2 cellular contexts compared by ENCODE assay signal in the genomic region with DNA sequence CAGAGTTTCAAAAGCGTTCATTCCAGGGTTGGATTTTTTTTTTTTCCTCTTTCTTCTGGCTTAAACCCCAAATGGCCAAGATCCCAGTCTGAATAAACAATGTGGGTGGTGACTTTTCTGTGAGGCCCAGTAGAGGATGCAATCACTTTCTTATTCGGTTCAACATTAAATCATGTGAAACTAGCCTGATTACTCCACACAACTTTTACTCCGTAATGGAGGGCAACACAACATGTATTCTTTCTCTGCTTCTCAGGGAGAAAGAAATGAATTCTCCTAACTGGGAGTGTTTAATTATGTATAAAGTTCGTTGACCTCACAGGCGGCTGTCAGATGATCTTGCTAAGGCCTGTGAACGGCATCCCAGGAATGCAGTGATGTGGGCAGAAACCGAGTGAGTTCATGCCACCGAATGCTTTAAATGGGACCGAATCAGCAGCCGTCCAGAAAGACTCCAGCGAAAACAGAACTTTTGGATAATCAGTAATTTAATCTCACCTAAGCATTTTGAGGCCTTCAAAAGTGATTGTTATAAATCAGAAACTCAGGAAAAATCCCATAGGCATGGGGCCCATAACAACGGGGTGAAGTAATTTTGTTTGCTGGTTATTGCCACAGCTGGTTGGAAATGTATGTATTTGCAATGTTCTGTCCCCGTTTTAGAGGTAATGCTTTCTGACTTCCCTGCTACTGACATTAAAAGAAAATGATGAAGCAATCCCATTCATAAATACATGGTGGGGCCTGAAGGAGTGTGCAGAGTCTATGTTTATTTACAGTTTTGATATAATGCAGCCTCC.
A peak's percentile ranks its signal among the peaks of the same experiment; 100 is the strongest.
TF ChIP-seq lines count a peak whose summit lies in the region.

No MANE protein-coding gene starts in this region.

TF ChIP-seq in IMR-90, 13 proteins besides CTCF, POLR2A, EP300 and RAD21:
- no peak for TF ChIP-seq CHD1 (IDR thresholded peaks at IDR 0.05; ENCODE audit: low read depth, low read length)
- TF ChIP-seq BHLHE40 (IDR thresholded peaks at IDR 0.05; ENCODE audit: low read depth, low read length): peak; percentile 59; the same call in 1 of the 2 replicates
- peak; percentile 56 for TF ChIP-seq CEBPB (IDR thresholded peaks at IDR 0.05; ENCODE audit: low read depth, low read length)

TF ChIP-seq in H1, 55 proteins besides CTCF, POLR2A, EP300 and RAD21:
- TF ChIP-seq JUND (IDR thresholded peaks at IDR 0.05; ENCODE audit: low read length): no peak
- TF ChIP-seq TEAD4 (IDR thresholded peaks at IDR 0.05; ENCODE audit: low read depth, low read length): peak; percentile 95
- TF ChIP-seq SP1 (IDR thresholded peaks at IDR 0.05; ENCODE audit: low read depth, low read length): peak; percentile 52; the same call in 1 of the 2 replicates
- TF ChIP-seq RBBP5 (IDR thresholded peaks at IDR 0.05; ENCODE audit: borderline replicate concordance, low read depth, low read length): no peak
- 0 out of 2 replicates have a peak, but pooled peaks have one; percentile 46 for TF ChIP-seq YY1 (IDR thresholded peaks at IDR 0.05; ENCODE audit: low read depth, low read length)
- TF ChIP-seq, protein P1, sequence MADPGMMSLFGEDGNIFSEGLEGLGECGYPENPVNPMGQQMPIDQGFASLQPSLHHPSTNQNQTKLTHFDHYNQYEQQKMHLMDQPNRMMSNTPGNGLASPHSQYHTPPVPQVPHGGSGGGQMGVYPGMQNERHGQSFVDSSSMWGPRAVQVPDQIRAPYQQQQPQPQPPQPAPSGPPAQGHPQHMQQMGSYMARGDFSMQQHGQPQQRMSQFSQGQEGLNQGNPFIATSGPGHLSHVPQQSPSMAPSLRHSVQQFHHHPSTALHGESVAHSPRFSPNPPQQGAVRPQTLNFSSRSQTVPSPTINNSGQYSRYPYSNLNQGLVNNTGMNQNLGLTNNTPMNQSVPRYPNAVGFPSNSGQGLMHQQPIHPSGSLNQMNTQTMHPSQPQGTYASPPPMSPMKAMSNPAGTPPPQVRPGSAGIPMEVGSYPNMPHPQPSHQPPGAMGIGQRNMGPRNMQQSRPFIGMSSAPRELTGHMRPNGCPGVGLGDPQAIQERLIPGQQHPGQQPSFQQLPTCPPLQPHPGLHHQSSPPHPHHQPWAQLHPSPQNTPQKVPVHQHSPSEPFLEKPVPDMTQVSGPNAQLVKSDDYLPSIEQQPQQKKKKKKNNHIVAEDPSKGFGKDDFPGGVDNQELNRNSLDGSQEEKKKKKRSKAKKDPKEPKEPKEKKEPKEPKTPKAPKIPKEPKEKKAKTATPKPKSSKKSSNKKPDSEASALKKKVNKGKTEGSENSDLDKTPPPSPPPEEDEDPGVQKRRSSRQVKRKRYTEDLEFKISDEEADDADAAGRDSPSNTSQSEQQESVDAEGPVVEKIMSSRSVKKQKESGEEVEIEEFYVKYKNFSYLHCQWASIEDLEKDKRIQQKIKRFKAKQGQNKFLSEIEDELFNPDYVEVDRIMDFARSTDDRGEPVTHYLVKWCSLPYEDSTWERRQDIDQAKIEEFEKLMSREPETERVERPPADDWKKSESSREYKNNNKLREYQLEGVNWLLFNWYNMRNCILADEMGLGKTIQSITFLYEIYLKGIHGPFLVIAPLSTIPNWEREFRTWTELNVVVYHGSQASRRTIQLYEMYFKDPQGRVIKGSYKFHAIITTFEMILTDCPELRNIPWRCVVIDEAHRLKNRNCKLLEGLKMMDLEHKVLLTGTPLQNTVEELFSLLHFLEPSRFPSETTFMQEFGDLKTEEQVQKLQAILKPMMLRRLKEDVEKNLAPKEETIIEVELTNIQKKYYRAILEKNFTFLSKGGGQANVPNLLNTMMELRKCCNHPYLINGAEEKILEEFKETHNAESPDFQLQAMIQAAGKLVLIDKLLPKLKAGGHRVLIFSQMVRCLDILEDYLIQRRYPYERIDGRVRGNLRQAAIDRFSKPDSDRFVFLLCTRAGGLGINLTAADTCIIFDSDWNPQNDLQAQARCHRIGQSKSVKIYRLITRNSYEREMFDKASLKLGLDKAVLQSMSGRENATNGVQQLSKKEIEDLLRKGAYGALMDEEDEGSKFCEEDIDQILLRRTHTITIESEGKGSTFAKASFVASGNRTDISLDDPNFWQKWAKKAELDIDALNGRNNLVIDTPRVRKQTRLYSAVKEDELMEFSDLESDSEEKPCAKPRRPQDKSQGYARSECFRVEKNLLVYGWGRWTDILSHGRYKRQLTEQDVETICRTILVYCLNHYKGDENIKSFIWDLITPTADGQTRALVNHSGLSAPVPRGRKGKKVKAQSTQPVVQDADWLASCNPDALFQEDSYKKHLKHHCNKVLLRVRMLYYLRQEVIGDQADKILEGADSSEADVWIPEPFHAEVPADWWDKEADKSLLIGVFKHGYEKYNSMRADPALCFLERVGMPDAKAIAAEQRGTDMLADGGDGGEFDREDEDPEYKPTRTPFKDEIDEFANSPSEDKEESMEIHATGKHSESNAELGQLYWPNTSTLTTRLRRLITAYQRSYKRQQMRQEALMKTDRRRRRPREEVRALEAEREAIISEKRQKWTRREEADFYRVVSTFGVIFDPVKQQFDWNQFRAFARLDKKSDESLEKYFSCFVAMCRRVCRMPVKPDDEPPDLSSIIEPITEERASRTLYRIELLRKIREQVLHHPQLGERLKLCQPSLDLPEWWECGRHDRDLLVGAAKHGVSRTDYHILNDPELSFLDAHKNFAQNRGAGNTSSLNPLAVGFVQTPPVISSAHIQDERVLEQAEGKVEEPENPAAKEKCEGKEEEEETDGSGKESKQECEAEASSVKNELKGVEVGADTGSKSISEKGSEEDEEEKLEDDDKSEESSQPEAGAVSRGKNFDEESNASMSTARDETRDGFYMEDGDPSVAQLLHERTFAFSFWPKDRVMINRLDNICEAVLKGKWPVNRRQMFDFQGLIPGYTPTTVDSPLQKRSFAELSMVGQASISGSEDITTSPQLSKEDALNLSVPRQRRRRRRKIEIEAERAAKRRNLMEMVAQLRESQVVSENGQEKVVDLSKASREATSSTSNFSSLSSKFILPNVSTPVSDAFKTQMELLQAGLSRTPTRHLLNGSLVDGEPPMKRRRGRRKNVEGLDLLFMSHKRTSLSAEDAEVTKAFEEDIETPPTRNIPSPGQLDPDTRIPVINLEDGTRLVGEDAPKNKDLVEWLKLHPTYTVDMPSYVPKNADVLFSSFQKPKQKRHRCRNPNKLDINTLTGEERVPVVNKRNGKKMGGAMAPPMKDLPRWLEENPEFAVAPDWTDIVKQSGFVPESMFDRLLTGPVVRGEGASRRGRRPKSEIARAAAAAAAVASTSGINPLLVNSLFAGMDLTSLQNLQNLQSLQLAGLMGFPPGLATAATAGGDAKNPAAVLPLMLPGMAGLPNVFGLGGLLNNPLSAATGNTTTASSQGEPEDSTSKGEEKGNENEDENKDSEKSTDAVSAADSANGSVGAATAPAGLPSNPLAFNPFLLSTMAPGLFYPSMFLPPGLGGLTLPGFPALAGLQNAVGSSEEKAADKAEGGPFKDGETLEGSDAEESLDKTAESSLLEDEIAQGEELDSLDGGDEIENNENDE (IDR thresholded peaks at IDR 0.05; ENCODE audit: insufficient replicate concordance, low read length): no peak
